12 cellular contexts compared by ENCODE assay signal in genomic region chr17:10151667-10152496, GRCh38. TPM values are rescaled to one million over a fixed set of nuclear protein-coding genes. Genes with fewer than 3 reads are reported as not detected.
DNase-seq lines count a peak whose midpoint lies in the region; ATAC-seq and TF ChIP-seq lines count a peak whose summit lies in the region.
"Had no signal": no experiment of that assay in that cellular context is flagged by ENCODE, and none has a peak within 500 bp of the region (broad histone marks: within the 10 kb centered on the region; RNA-seq: fewer than 3 reads in every experiment).

No MANE protein-coding gene starts in this region.

- H3K9ac ChIP-seq in mesendoderm (ENCODE audit: low read length) = no peak overlapping the region

- DNase-seq in CD14-positive monocyte (ENCODE audit: low spot score) (peak; percentile 95), adrenal gland (peak in 6 of 7 donors; percentile 29 to 61 (median 39)), mesendoderm (peak; percentile 54), HAP-1 (ENCODE audit: low spot score in 2 of 2) (no peak), endothelial cell (ENCODE audit: low spot score) (no peak), thyroid gland (no peak)
- DNase-seq: mammary epithelial cell, NCI-H187 had no signal

- no peak overlapping the region for H4K8ac ChIP-seq in mesendoderm (ENCODE audit: low read depth, low read length)

- 62 to 80% (median 64%) methylated on average over 8 to 12 of the region's 12 CpGs for WGBS in adrenal gland, 4 donors
- WGBS in mesendoderm (ENCODE audit: extremely low coverage, insufficient coverage, low lambda C conversion rate) = no CpG with 5 or more reads among the region's 12 CpGs
- WGBS in thyroid gland, 2 donors = 69 to 72% methylated on average over 12 of the region's 12 CpGs

- H3K9me3 ChIP-seq in adrenal gland (replicated peaks in 1 of 3) = no peaks in the 10 kb centered on the region
- no peaks in the 10 kb centered on the region for H3K9me3 ChIP-seq in HAP-1
- no peaks in the 10 kb centered on the region for H3K9me3 ChIP-seq in thyroid gland

- peaks cover 0 to 3% (median 0%) of the 10 kb centered on the region in 3 donors for H3K27me3 Mint-ChIP-seq in CD14-positive monocyte (ENCODE audit: low read depth in 3 of 3)
- no peaks in the 10 kb centered on the region for H3K27me3 Mint-ChIP-seq in endothelial cell (ENCODE audit: unreplicated experiment)

- no peak overlapping the region for H3K4ac ChIP-seq in mesendoderm (ENCODE audit: low read depth, low read length)

- H3K4me1 Mint-ChIP-seq in CD14-positive monocyte = peaks cover 77% of the 10 kb centered on the region
- H3K4me1 Mint-ChIP-seq in endothelial cell (ENCODE audit: unreplicated experiment) = no peaks in the 10 kb centered on the region

- no peak overlapping the region for H3K18ac ChIP-seq in mesendoderm (ENCODE audit: low read length)

- no peak overlapping the region for H2AK5ac ChIP-seq in mesendoderm (ENCODE audit: low read length)

- TF ChIP-seq POLR2A in adrenal gland (IDR thresholded peaks at IDR 0.05) = no peak
- TF ChIP-seq POLR2A in thyroid gland (IDR thresholded peaks at IDR 0.05) = no peak

- intact Hi-C loops in CD14-positive monocyte (cut with micrococcal nuclease) (loop anchor here in 1 of 2 donors (2.0 to 5.0 kb wide), 2 partner anchors 37 to 135 kb away; no protein-coding TSS in a partner anchor), adrenal gland (cut with DNase I) (no loop called here), thyroid gland (cut with DNase I) (no loop called here)

- H2BK120ac ChIP-seq in mesendoderm (ENCODE audit: low read depth, low read length) = no peak overlapping the region

- peak overlapping the region; percentile 6 to 71 for H3K4me3 Mint-ChIP-seq in CD14-positive monocyte
- no peak overlapping the region for H3K4me3 Mint-ChIP-seq in endothelial cell (ENCODE audit: unreplicated experiment)

- H3K27ac Mint-ChIP-seq in CD14-positive monocyte (peak overlapping the region; percentile 98 to 100 (median 98)), endothelial cell (ENCODE audit: unreplicated experiment) (no peak overlapping the region)

- H3K36me3 Mint-ChIP-seq in CD14-positive monocyte = peaks cover 9 to 16% of the 10 kb centered on the region in 2 donors
- H3K36me3 Mint-ChIP-seq in endothelial cell (ENCODE audit: low read depth, unreplicated experiment) = no peaks in the 10 kb centered on the region

- H2BK5ac ChIP-seq in mesendoderm (ENCODE audit: low read length) = no peak overlapping the region

- H3K4me3 ChIP-seq in adrenal gland (no peak overlapping the region), mesendoderm (ENCODE audit: low read length) (no peak overlapping the region), HAP-1 (no peak overlapping the region), thyroid gland (replicated peaks in 1 of 3) (no peak overlapping the region)

- H3K27ac ChIP-seq in adrenal gland (peak overlapping the region in 2 of 5 donors; percentile 14 to 42), mesendoderm (ENCODE audit: low read depth, low read length) (no peak overlapping the region), thyroid gland (no peak overlapping the region)
- H3K27ac ChIP-seq: C4-2B had no signal

- no peaks in the 10 kb centered on the region for H3K36me3 ChIP-seq in adrenal gland (replicated peaks in 1 of 2)
- no peaks in the 10 kb centered on the region for H3K36me3 ChIP-seq in mesendoderm (ENCODE audit: control insufficient read depth, insufficient read depth, low read length)
- no peaks in the 10 kb centered on the region for H3K36me3 ChIP-seq in HAP-1 (replicated peaks)
- no peaks in the 10 kb centered on the region for H3K36me3 ChIP-seq in thyroid gland

- H3K9me3 Mint-ChIP-seq in CD14-positive monocyte (peaks cover 0 to 4% (median 0%) of the 10 kb centered on the region in 7 donors), endothelial cell (ENCODE audit: unreplicated experiment) (no peaks in the 10 kb centered on the region)

- H3K27me3 ChIP-seq in adrenal gland (no peaks in the 10 kb centered on the region), mesendoderm (ENCODE audit: insufficient read depth, low read length, poor library complexity) (no peaks in the 10 kb centered on the region), HAP-1 (ENCODE audit: low read depth) (no peaks in the 10 kb centered on the region), thyroid gland (no peaks in the 10 kb centered on the region)

- H3K4me1 ChIP-seq in adrenal gland (replicated peaks in 1 of 2) (no peaks in the 10 kb centered on the region), mesendoderm (ENCODE audit: control insufficient read depth, low read depth, low read length) (peaks cover 2% of the 10 kb centered on the region), HAP-1 (no peaks in the 10 kb centered on the region), thyroid gland (no peaks in the 10 kb centered on the region)

- H3K56ac ChIP-seq in mesendoderm (ENCODE audit: low read length) = no peak overlapping the region

- H3K4me2 ChIP-seq in mesendoderm (ENCODE audit: low read length) = no peak overlapping the region

- H2BK15ac ChIP-seq in mesendoderm (replicated peaks; ENCODE audit: low read depth) = no peak overlapping the region

- TF ChIP-seq CTCF in CD14-positive monocyte (IDR thresholded peaks at IDR 0.05) (no peak), adrenal gland (IDR thresholded peaks at IDR 0.05) (no peak), endothelial cell (IDR thresholded peaks at IDR 0.05; ENCODE audit: unreplicated experiment) (no peak), thyroid gland (IDR thresholded peaks at IDR 0.05) (no peak)

- H3K23ac ChIP-seq in mesendoderm (ENCODE audit: low read length) = no peak overlapping the region

- no peak overlapping the region for H4K5ac ChIP-seq in mesendoderm (ENCODE audit: low read length)

- peak; percentile 34 for ATAC-seq in HG02885 (IDR thresholded peaks at IDR 0.05; ENCODE audit: poor library complexity, unreplicated experiment)
- ATAC-seq in HG03460 (IDR thresholded peaks at IDR 0.05; ENCODE audit: unreplicated experiment) = no peak

- H3K79me2 ChIP-seq in mesendoderm (ENCODE audit: control insufficient read depth, insufficient read depth, low read length) = no peaks in the 10 kb centered on the region

- no peaks in the 10 kb centered on the region for H3K79me1 ChIP-seq in mesendoderm (ENCODE audit: low read length)

- in situ Hi-C loops in HAP-1 (cut with MboI; ENCODE audit: low sequenced_read_pairs) = no loop called here

RNA-seq across cellular contexts. Expression of gene GAS7, which starts 46.5 kb away (rescaled TPM):
- 10 to 100 TPM; 53.1 to 66.6 TPM for polyA plus RNA-seq in CD14-positive monocyte
- 10 to 100 TPM; 20.0 to 54.9 (median 30.5) TPM for total RNA-seq in adrenal gland
- 10 to 100 TPM in 1 of 3 donors, 1 to 10 TPM in 2; 3.6 to 12.0 (median 7.3) TPM for polyA plus RNA-seq in adrenal gland
- polyA plus RNA-seq in mesendoderm (2013, experiment 1 of 2) = 14.3 TPM
- 14.0 TPM for polyA plus RNA-seq in mesendoderm (2013, experiment 2 of 2)
- 7.0 TPM for total RNA-seq in endothelial cell (ENCODE audit: unreplicated experiment)
- 10 to 100 TPM in 3 of 4 donors, 1 to 10 TPM in 1; 7.5 to 30.3 (median 24.1) TPM for total RNA-seq in thyroid gland
- total RNA-seq: endothelial cell of umbilical vein had no signal
- polyA plus RNA-seq: endothelial cell of umbilical vein had no signal

Comparison
In these comparisons a context has a peak if more than half of its experiments do, and no peak if none do; other contexts are left out.
1. DNase-seq: peak in CD14-positive monocyte (single experiment), adrenal gland (6 of 7) and mesendoderm (single experiment); none in HAP-1 (0 of 2), endothelial cell (single experiment) and thyroid gland (0 of 2).